7 cellular contexts compared by ENCODE assay signal in genomic region chr11:2343502-2343901, GRCh38. TPM values are rescaled to one million over a fixed set of nuclear protein-coding genes. Genes with fewer than 3 reads are reported as not detected.
"Had no signal": no experiment of that assay in that cellular context is flagged by ENCODE, and none has a peak within 500 bp of the region (broad histone marks: within the 10 kb centered on the region; RNA-seq: fewer than 3 reads in every experiment).

No MANE protein-coding gene starts in this region.

- ATAC-seq: GM23338, HepG2 had no signal

- H2AFZ ChIP-seq: GM23338 had no signal

- H3K4me3 ChIP-seq: GM23338 had no signal

- FAIRE-seq: H1, H54, HepG2 had no signal

- H3K4me2 ChIP-seq: GM23338 had no signal

- H3K27ac ChIP-seq: HL-60 had no signal

- DNase-seq: H9, HCEC 1CT had no signal

RNA-seq across cellular contexts. Expression of gene CD81, which starts 33.6 kb away (rescaled TPM):
- total RNA-seq: HepG2 had no signal
- polyA plus RNA-seq: HepG2 had no signal

RNA-seq across cellular contexts. Expression of gene TSPAN32, which starts 41.7 kb away (rescaled TPM):
- total RNA-seq: GM23338, H1, H9 had no signal
- polyA plus RNA-seq: GM23338, H1 had no signal

RNA-seq across cellular contexts. Expression of gene C11orf21, which starts 41.8 kb away (rescaled TPM):
- total RNA-seq: GM23338, H1, H9, HepG2 had no signal
- polyA plus RNA-seq: GM23338, H1 had no signal
